16 cellular contexts compared by ENCODE assay signal in the genomic region with DNA sequence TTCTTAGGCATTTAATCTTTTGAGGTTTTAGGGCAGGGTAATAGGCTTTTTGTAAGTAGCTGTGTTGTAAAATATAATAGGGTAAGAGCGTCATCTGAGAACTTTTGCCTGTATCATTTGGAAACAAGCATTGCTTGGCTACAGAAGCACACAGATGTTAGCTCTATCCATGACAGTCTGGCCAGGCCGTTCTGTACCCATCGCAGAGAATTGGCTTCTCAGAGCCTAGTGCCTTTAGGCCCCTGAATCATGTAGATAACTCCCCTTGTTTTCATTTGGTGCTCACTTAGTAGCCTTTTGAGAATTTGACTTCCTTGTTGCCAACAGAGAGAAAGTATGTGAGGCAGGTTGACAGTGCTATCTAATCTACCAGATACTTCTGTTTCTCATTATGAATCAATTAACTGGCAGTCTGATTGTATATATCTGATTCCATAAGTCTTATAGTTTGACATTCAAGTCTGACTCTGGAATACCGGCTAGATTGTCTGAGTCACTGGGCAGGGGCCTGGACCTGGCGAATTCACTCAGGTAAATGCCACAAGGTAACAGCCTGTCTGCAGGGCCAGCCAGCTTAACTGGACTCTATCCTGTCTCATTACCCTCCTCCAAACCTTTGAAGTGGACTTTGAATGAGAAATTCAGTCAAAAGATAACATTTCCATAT.
DNase-seq lines count a peak whose midpoint lies in the region; ATAC-seq and TF ChIP-seq lines count a peak whose summit lies in the region.
"Had no signal": no experiment of that assay in that cellular context is flagged by ENCODE, and none has a peak within 500 bp of the region (broad histone marks: within the 10 kb centered on the region; RNA-seq: fewer than 3 reads in every experiment).

No MANE protein-coding gene starts in this region.

- H3K9me3 Mint-ChIP-seq in endothelial cell (ENCODE audit: unreplicated experiment) (no peaks in the 10 kb centered on the region), immature natural killer cell (no peaks in the 10 kb centered on the region)
- H3K9me3 Mint-ChIP-seq: T-helper 1 cell treated with Interleukin-12 subunit alpha and Interleukin-12 subunit beta and Interleukin-4 antibody, amounts not matched to agents 30 μg/mL and 1 μg/mL, for 36 hours had no signal

- H3K79me2 ChIP-seq in Loucy (ENCODE audit: insufficient read depth, low read length) (no peaks in the 10 kb centered on the region), osteoblast (ENCODE audit: insufficient read depth, low read length) (peaks cover 92% of the 10 kb centered on the region)

- TF ChIP-seq CTCF in Loucy (conservative IDR thresholded peaks at IDR 0.05; ENCODE audit: low read length) (no peak), endothelial cell (IDR thresholded peaks at IDR 0.05; ENCODE audit: unreplicated experiment) (no peak), osteoblast (IDR thresholded peaks at IDR 0.05; ENCODE audit: extremely low read depth, low read depth, low read length) (no peak)

- no peak for DNase-seq in endothelial cell (ENCODE audit: low spot score)
- DNase-seq in immature natural killer cell, result no peak
- no peak for DNase-seq in osteoblast (ENCODE audit: insufficient read length, low spot score, missing footprints)
- no peak for DNase-seq in T-helper 1 cell
- DNase-seq in NCI-H187 (lab: John Stamatoyannopoulos, UW), result no peak
- DNase-seq: activated CD4-positive, alpha-beta T cell treated with anti-CD3 and anti-CD28 coated beads, Interleukin-2, amount 50 U/mL, for 48 hours; activated gamma-delta T cell; brain microvascular endothelial cell; DMS 273 treated with DMSO at 0.1 percent for 48 hours; foreskin keratinocyte; NCI-H1694 treated with DMSO at 0.1 percent for 48 hours; SHP77 treated with DMSO at 0.1 percent for 48 hours had no signal

- peaks cover 13% of the 10 kb centered on the region for H3K27me3 Mint-ChIP-seq in endothelial cell (ENCODE audit: unreplicated experiment)
- H3K27me3 Mint-ChIP-seq in immature natural killer cell (ENCODE audit: low read depth in 3 of 3), result peaks cover 0 to 12% (median 0%) of the 10 kb centered on the region in 3 donors

- H3K4me3 ChIP-seq in Loucy (ENCODE audit: low read length, poor library complexity, severe bottlenecking) (no peak overlapping the region), osteoblast (ENCODE audit: insufficient read depth, low read length) (no peak overlapping the region)

- H3F3A ChIP-seq in Loucy (ENCODE audit: low read depth), result no peaks in the 10 kb centered on the region

- H3K4me2 ChIP-seq in Loucy (ENCODE audit: low read depth, low read length, poor library complexity, severe bottlenecking) (peak overlapping the region; percentile 57), osteoblast (ENCODE audit: insufficient read depth, low read length) (no peak overlapping the region)

- H3K27ac Mint-ChIP-seq in endothelial cell (ENCODE audit: unreplicated experiment), result peak overlapping the region; percentile 90
- peak overlapping the region; percentile 64 to 91 (median 84) for H3K27ac Mint-ChIP-seq in immature natural killer cell
- H3K27ac Mint-ChIP-seq: T-helper 1 cell treated with Interleukin-12 subunit alpha and Interleukin-12 subunit beta and Interleukin-4 antibody, amounts not matched to agents 30 μg/mL and 1 μg/mL, for 36 hours had no signal

- H3K4me1 ChIP-seq in Loucy (ENCODE audit: insufficient read depth, low read length, poor library complexity, severe bottlenecking) (peaks cover 41% of the 10 kb centered on the region), osteoblast (ENCODE audit: insufficient read depth, low read length) (peaks cover 26% of the 10 kb centered on the region)
- H3K4me1 ChIP-seq: foreskin keratinocyte had no signal

- H3K9me2 ChIP-seq in Loucy (replicated peaks; ENCODE audit: low read depth, low read length), result no peaks in the 10 kb centered on the region

- no peak overlapping the region for H2AFZ ChIP-seq in Loucy (ENCODE audit: low read length)
- no peak overlapping the region for H2AFZ ChIP-seq in osteoblast (ENCODE audit: low read length)

- H3K36me3 Mint-ChIP-seq in endothelial cell (ENCODE audit: low read depth, unreplicated experiment) (peaks cover 53% of the 10 kb centered on the region), immature natural killer cell (peaks cover 9 to 15% (median 12%) of the 10 kb centered on the region in 3 donors)

- H4K20me1 ChIP-seq in Loucy (ENCODE audit: insufficient read depth, low read length, poor library complexity, severe bottlenecking) (no peaks in the 10 kb centered on the region), osteoblast (ENCODE audit: insufficient read depth, low read length) (peaks cover 25% of the 10 kb centered on the region)

- H3K27me3 ChIP-seq in Loucy (ENCODE audit: insufficient read depth, low read length, poor library complexity, severe bottlenecking) (no peaks in the 10 kb centered on the region), osteoblast (ENCODE audit: insufficient read depth, low read length) (no peaks in the 10 kb centered on the region)
- H3K27me3 ChIP-seq: brain microvascular endothelial cell, foreskin keratinocyte had no signal

- H3K36me3 ChIP-seq in Loucy (ENCODE audit: insufficient read depth, low read length) (peaks cover 9% of the 10 kb centered on the region; the same call in 1 of the 2 replicates), osteoblast (ENCODE audit: insufficient read depth, low read length) (peaks cover 58% of the 10 kb centered on the region)

- no peaks in the 10 kb centered on the region for H3K9me3 ChIP-seq in Loucy (ENCODE audit: insufficient read depth, low read depth, low read length)
- H3K9me3 ChIP-seq in osteoblast (ENCODE audit: low read depth, low read length), result no peaks in the 10 kb centered on the region

- peak overlapping the region; percentile 44 for H3K27ac ChIP-seq in osteoblast (ENCODE audit: low read depth, low read length)
- H3K27ac ChIP-seq: brain microvascular endothelial cell, foreskin keratinocyte had no signal

- peak overlapping the region; percentile 5 for H3K9ac ChIP-seq in Loucy (ENCODE audit: low read depth, low read length, poor library complexity, severe bottlenecking)

- H3K4me1 Mint-ChIP-seq in endothelial cell (ENCODE audit: unreplicated experiment) (peaks cover 56% of the 10 kb centered on the region), immature natural killer cell (peaks cover 62 to 76% of the 10 kb centered on the region in 2 donors)

- no peak overlapping the region for H3K4me3 Mint-ChIP-seq in endothelial cell (ENCODE audit: unreplicated experiment)
- peak overlapping the region in 2 of 5 donors; percentile 77 to 90 for H3K4me3 Mint-ChIP-seq in immature natural killer cell
- H3K4me3 Mint-ChIP-seq: T-helper 1 cell treated with Interleukin-12 subunit alpha and Interleukin-12 subunit beta and Interleukin-4 antibody, amounts not matched to agents 30 μg/mL and 1 μg/mL, for 36 hours had no signal

- ATAC-seq in GM19395 (IDR thresholded peaks at IDR 0.05; ENCODE audit: unreplicated experiment) (no peak), HG03280 (IDR thresholded peaks at IDR 0.05; ENCODE audit: unreplicated experiment) (no peak)
- ATAC-seq: foreskin keratinocyte had no signal
